Comparison of ENCODE assay signal across 19 cellular contexts in genomic region chr1:91559838-91560514, GRCh38. TPM values are rescaled to one million over a fixed set of nuclear protein-coding genes. Genes with fewer than 3 reads are reported as not detected.
DNase-seq lines count a peak whose midpoint lies in the region; ATAC-seq and TF ChIP-seq lines count a peak whose summit lies in the region.
"Had no signal": no experiment of that assay in that cellular context is flagged by ENCODE, and none has a peak within 500 bp of the region (broad histone marks: within the 10 kb centered on the region; RNA-seq: fewer than 3 reads in every experiment).

No MANE protein-coding gene starts in this region.

- TF ChIP-seq EP300 in esophagus muscularis mucosa (IDR thresholded peaks at IDR 0.05): no peak

- H3K36me3 ChIP-seq in esophagus muscularis mucosa: no peaks in the 10 kb centered on the region
- H3K36me3 ChIP-seq in upper lobe of right lung: no peaks in the 10 kb centered on the region
- H3K36me3 ChIP-seq: ascending aorta had no signal

- H3K27ac ChIP-seq in esophagus muscularis mucosa (replicated peaks in 1 of 4) (no peak overlapping the region), upper lobe of right lung (peak overlapping the region; percentile 45)
- H3K27ac ChIP-seq: ascending aorta had no signal

- TF ChIP-seq CTCF in esophagus muscularis mucosa (IDR thresholded peaks at IDR 0.05) (no peak), upper lobe of right lung (IDR thresholded peaks at IDR 0.05) (no peak), CD14-positive monocyte (IDR thresholded peaks at IDR 0.05) (no peak)

- peaks cover 3% of the 10 kb centered on the region in 2 donors for H3K9me3 Mint-ChIP-seq in activated T-cell treated with anti-CD3 and anti-CD28 coated beads, Interleukin-2, amount 50 U/mL, for 72 hours
- H3K9me3 Mint-ChIP-seq in T-helper 2 cell treated with Interferon-gamma antibody and Interleukin-4, amounts not matched to agents 5 μg/mL and 100 μg/mL, for 36 hours: peaks cover 8% of the 10 kb centered on the region
- H3K9me3 Mint-ChIP-seq in CD14-positive monocyte: no peaks in the 10 kb centered on the region

- no peak for TF ChIP-seq POLR2A in esophagus muscularis mucosa (IDR thresholded peaks at IDR 0.05; ENCODE audit: low read depth)

- intact Hi-C loops in esophagus muscularis mucosa (cut with DNase I) (no loop called here), upper lobe of right lung (cut with DNase I) (no loop called here), CD14-positive monocyte (cut with micrococcal nuclease) (no loop called here)

- peak overlapping the region; percentile 61 to 64 for H3K4me3 Mint-ChIP-seq in activated T-cell treated with anti-CD3 and anti-CD28 coated beads, Interleukin-2, amount 50 U/mL, for 72 hours
- H3K4me3 Mint-ChIP-seq in T-helper 2 cell treated with Interferon-gamma antibody and Interleukin-4, amounts not matched to agents 5 μg/mL and 100 μg/mL, for 36 hours: peak overlapping the region; percentile 56
- no peak overlapping the region for H3K4me3 Mint-ChIP-seq in CD14-positive monocyte
- H3K4me3 Mint-ChIP-seq: activated B cell treated with CpG ODN at 0.5 μM for 24 hours; activated T-cell treated with anti-CD3 and anti-CD28 coated beads, Interleukin-2, amount 50 U/mL, for 4 hours; endodermal cell; stimulated activated naive B cell treated with anti-CD40 and anti-IgM and Interleukin-4, amounts not matched to agents 10 μg/mL and 1 μg/mL and 100 μg/mL, for 72 hours had no signal

- no peaks in the 10 kb centered on the region for H3K27me3 Mint-ChIP-seq in activated T-cell treated with anti-CD3 and anti-CD28 coated beads, Interleukin-2, amount 50 U/mL, for 72 hours (ENCODE audit: low read depth)
- H3K27me3 Mint-ChIP-seq in T-helper 2 cell treated with Interferon-gamma antibody and Interleukin-4, amounts not matched to agents 5 μg/mL and 100 μg/mL, for 36 hours (ENCODE audit: low read depth): no peaks in the 10 kb centered on the region
- peaks cover 1 to 9% (median 8%) of the 10 kb centered on the region in 3 donors for H3K27me3 Mint-ChIP-seq in CD14-positive monocyte (ENCODE audit: low read depth in 3 of 3)
- H3K27me3 Mint-ChIP-seq: stimulated activated naive B cell treated with anti-CD40 and anti-IgM and Interleukin-4, amounts not matched to agents 10 μg/mL and 1 μg/mL and 100 μg/mL, for 72 hours had no signal

- peaks cover 0 to 26% (median 11%) of the 10 kb centered on the region in 4 donors for H3K4me1 ChIP-seq in esophagus muscularis mucosa
- H3K4me1 ChIP-seq in upper lobe of right lung: peaks cover 23% of the 10 kb centered on the region
- H3K4me1 ChIP-seq: ascending aorta had no signal

- H3K27me3 ChIP-seq in esophagus muscularis mucosa (no peaks in the 10 kb centered on the region), upper lobe of right lung (no peaks in the 10 kb centered on the region)
- H3K27me3 ChIP-seq: ascending aorta had no signal

- peaks cover 72% of the 10 kb centered on the region for H3K4me1 Mint-ChIP-seq in activated T-cell treated with anti-CD3 and anti-CD28 coated beads, Interleukin-2, amount 50 U/mL, for 72 hours (ENCODE audit: low read depth)
- peaks cover 57% of the 10 kb centered on the region for H3K4me1 Mint-ChIP-seq in T-helper 2 cell treated with Interferon-gamma antibody and Interleukin-4, amounts not matched to agents 5 μg/mL and 100 μg/mL, for 36 hours (ENCODE audit: low read depth)
- H3K4me1 Mint-ChIP-seq in CD14-positive monocyte: peaks cover 25% of the 10 kb centered on the region
- H3K4me1 Mint-ChIP-seq: activated B cell treated with CpG ODN at 0.5 μM for 24 hours had no signal

- peak overlapping the region; percentile 77 for H3K27ac Mint-ChIP-seq in activated T-cell treated with anti-CD3 and anti-CD28 coated beads, Interleukin-2, amount 50 U/mL, for 72 hours
- H3K27ac Mint-ChIP-seq in T-helper 2 cell treated with Interferon-gamma antibody and Interleukin-4, amounts not matched to agents 5 μg/mL and 100 μg/mL, for 36 hours: peak overlapping the region; percentile 85
- H3K27ac Mint-ChIP-seq in CD14-positive monocyte: no peak overlapping the region
- H3K27ac Mint-ChIP-seq: activated B cell treated with CpG ODN at 0.5 μM for 24 hours; endodermal cell; stimulated activated naive B cell treated with anti-CD40 and anti-IgM and Interleukin-4, amounts not matched to agents 10 μg/mL and 1 μg/mL and 100 μg/mL, for 72 hours had no signal

- H3K9me3 ChIP-seq in esophagus muscularis mucosa: no peaks in the 10 kb centered on the region
- no peaks in the 10 kb centered on the region for H3K9me3 ChIP-seq in upper lobe of right lung

- ATAC-seq in activated T-cell treated with anti-CD3 and anti-CD28 coated beads, Interleukin-2, amount 50 U/mL, for 72 hours (replicated peaks in 1 of 2): no peak
- peak; percentile 68 for ATAC-seq in upper lobe of right lung
- no peak for ATAC-seq in HG03175 (IDR thresholded peaks at IDR 0.05; ENCODE audit: unreplicated experiment)
- ATAC-seq: activated T-cell treated with anti-CD3 and anti-CD28 coated beads, Interleukin-2, amount 50 U/mL, for 4 hours; Right ventricle myocardium inferior; stimulated activated naive B cell treated with anti-CD40 and anti-IgM and Interleukin-4, amounts not matched to agents 10 μg/mL and 1 μg/mL and 100 μg/mL, for 72 hours had no signal

- H3K36me3 Mint-ChIP-seq in activated T-cell treated with anti-CD3 and anti-CD28 coated beads, Interleukin-2, amount 50 U/mL, for 72 hours (ENCODE audit: insufficient read depth in 2 of 2): peaks cover 3 to 11% of the 10 kb centered on the region in 2 donors
- peaks cover 15% of the 10 kb centered on the region for H3K36me3 Mint-ChIP-seq in T-helper 2 cell treated with Interferon-gamma antibody and Interleukin-4, amounts not matched to agents 5 μg/mL and 100 μg/mL, for 36 hours (ENCODE audit: low read depth)
- H3K36me3 Mint-ChIP-seq in CD14-positive monocyte: no peaks in the 10 kb centered on the region
- H3K36me3 Mint-ChIP-seq: stimulated activated naive B cell treated with anti-CD40 and anti-IgM and Interleukin-4, amounts not matched to agents 10 μg/mL and 1 μg/mL and 100 μg/mL, for 72 hours had no signal

- H3K4me3 ChIP-seq in esophagus muscularis mucosa (no peak overlapping the region), upper lobe of right lung (no peak overlapping the region)
- H3K4me3 ChIP-seq: ascending aorta had no signal

- 65% methylated on average over 4 of the region's 4 CpGs for WGBS in esophagus muscularis mucosa

- no peak for DNase-seq in activated T-cell treated with anti-CD3 and anti-CD28 coated beads, Interleukin-2, amount 50 U/mL, for 72 hours
- no peak for DNase-seq in activated T-cell treated with anti-CD3 and anti-CD28 coated beads for 4 hours
- no peak for DNase-seq in T-helper 2 cell treated with Interferon-gamma antibody and Interleukin-4, amounts not matched to agents 5 μg/mL and 100 μg/mL, for 36 hours (ENCODE audit: low spot score)
- peak; percentile 34 for DNase-seq in esophagus muscularis mucosa (ENCODE audit: extremely low spot score)
- DNase-seq in upper lobe of right lung: no peak
- no peak for DNase-seq in CD14-positive monocyte (ENCODE audit: low spot score)
- no peak for DNase-seq in cerebellar nuclear complex (lab: John Stamatoyannopoulos, UW)
- DNase-seq: activated B cell treated with CpG ODN at 0.5 μM for 24 hours; activated T-cell treated with anti-CD3 and anti-CD28 coated beads, Interleukin-2, amount 50 U/mL, for 4 hours; endodermal cell; kidney; MM.1S; NCI-H187 treated with DMSO at 0.1 percent for 48 hours; NCI-H446; stimulated activated CD4-positive, alpha-beta T cell treated with anti-CD3 and anti-CD28 coated beads, Interleukin-12 subunit alpha, Interleukin-12 subunit beta, amount 100 ng/mL, for 4 hours; stimulated activated naive B cell treated with anti-CD40 and anti-IgM and Interleukin-4, amounts not matched to agents 10 μg/mL and 1 μg/mL and 100 μg/mL, for 72 hours had no signal

RNA-seq across cellular contexts. Expression of gene CDC7, which starts 59.3 kb away (rescaled TPM):
- 10 to 100 TPM; 39.0 to 45.3 TPM for total RNA-seq in activated T-cell treated with anti-CD3 and anti-CD28 coated beads, Interleukin-2, amount 50 U/mL, for 72 hours
- total RNA-seq in esophagus muscularis mucosa (1 to 10 TPM in 3 of 4 donors, under 1 TPM in 1; 0.71 to 2.8 (median 1.1) TPM), upper lobe of right lung (4.3 TPM)
- polyA plus RNA-seq in CD14-positive monocyte: 1 to 10 TPM; 1.5 TPM

Comparison
In these comparisons a context has a peak if more than half of its experiments do, and no peak if none do; other contexts are left out.
1. H3K27ac Mint-ChIP-seq: peak in activated T-cell treated with anti-CD3 and anti-CD28 coated beads, Interleukin-2, amount 50 U/mL, for 72 hours (single experiment) and T-helper 2 cell treated with Interferon-gamma antibody and Interleukin-4, amounts not matched to agents 5 μg/mL and 100 μg/mL, for 36 hours (single experiment); none in CD14-positive monocyte (0 of 7).
2. H3K4me3 Mint-ChIP-seq: peak in activated T-cell treated with anti-CD3 and anti-CD28 coated beads, Interleukin-2, amount 50 U/mL, for 72 hours (2 of 2) and T-helper 2 cell treated with Interferon-gamma antibody and Interleukin-4, amounts not matched to agents 5 μg/mL and 100 μg/mL, for 36 hours (single experiment); none in CD14-positive monocyte (0 of 2).